Comparison of ENCODE assay signal across 20 cellular contexts in genomic region chr2:134170700-134171099, GRCh38.
"Had no signal": no experiment of that assay in that cellular context is flagged by ENCODE, and none has a peak within 500 bp of the region (broad histone marks: within the 10 kb centered on the region; RNA-seq: fewer than 3 reads in every experiment).

No MANE protein-coding gene starts in this region.

- H3K4me1 ChIP-seq: parathyroid adenoma, uterus had no signal

- H3K27ac ChIP-seq: brain microvascular endothelial cell, colonic mucosa, foreskin keratinocyte, hepatocyte, parathyroid adenoma, suprapubic skin, transverse colon, uterus, VCaP had no signal

- H3K9ac ChIP-seq: parathyroid adenoma had no signal

- H3K4me2 ChIP-seq: hepatocyte had no signal

- H3K4me3 ChIP-seq: colonic mucosa, hepatocyte, lung, suprapubic skin, transverse colon, uterus had no signal

- H3K27me3 ChIP-seq: brain microvascular endothelial cell, colonic mucosa, foreskin keratinocyte, hepatocyte, suprapubic skin, transverse colon, uterus had no signal

- H3K27ac Mint-ChIP-seq: activated CD4-positive, alpha-beta memory T cell treated with anti-CD3 and anti-CD28 coated beads, Interleukin-2, amount 10 ng/mL, durations not matched to agents 7 days and 5 days; endodermal cell; nephron; stimulated activated naive CD8-positive, alpha-beta T cell treated with anti-CD3 and anti-CD28 coated beads, Interleukin-15, amount 100 ng/mL, for 72 hours had no signal

- H3K4me3 Mint-ChIP-seq: activated CD4-positive, alpha-beta memory T cell treated with anti-CD3 and anti-CD28 coated beads, Interleukin-2, amount 10 ng/mL, durations not matched to agents 7 days and 5 days; endodermal cell; nephron; stimulated activated naive CD8-positive, alpha-beta T cell treated with anti-CD3 and anti-CD28 coated beads, Interleukin-15, amount 100 ng/mL, for 72 hours had no signal

- H3K36me3 ChIP-seq: brain microvascular endothelial cell, colonic mucosa, suprapubic skin, transverse colon, uterus had no signal

- H3K9me3 Mint-ChIP-seq: activated CD4-positive, alpha-beta memory T cell treated with anti-CD3 and anti-CD28 coated beads, Interleukin-2, amount 10 ng/mL, durations not matched to agents 7 days and 5 days; endodermal cell; nephron; stimulated activated naive CD8-positive, alpha-beta T cell treated with anti-CD3 and anti-CD28 coated beads, Interleukin-15, amount 100 ng/mL, for 72 hours had no signal

- H3K9me3 ChIP-seq: colonic mucosa, suprapubic skin, transverse colon, uterus had no signal

- H2AFZ ChIP-seq: hepatocyte, parathyroid adenoma had no signal

- H3K27me3 Mint-ChIP-seq: activated CD4-positive, alpha-beta memory T cell treated with anti-CD3 and anti-CD28 coated beads, Interleukin-2, amount 10 ng/mL, durations not matched to agents 7 days and 5 days; stimulated activated naive CD8-positive, alpha-beta T cell treated with anti-CD3 and anti-CD28 coated beads, Interleukin-15, amount 100 ng/mL, for 72 hours had no signal

- DNase-seq: activated CD4-positive, alpha-beta memory T cell treated with anti-CD3 and anti-CD28 coated beads, Interleukin-2, amount 10 ng/mL, durations not matched to agents 7 days and 5 days; activated CD4-positive, alpha-beta T cell treated with anti-CD3 and anti-CD28 coated beads for 1 hour; aorta; brain microvascular endothelial cell; central memory CD4-positive, alpha-beta T cell; colonic mucosa; endodermal cell; foreskin keratinocyte; midbrain; stimulated activated CD4-positive, alpha-beta T cell treated with anti-CD3 and anti-CD28 coated beads, Interleukin-1b, Interleukin-23, amount 100 ng/mL, for 48 hours; stimulated activated CD8-positive, alpha-beta memory T cell treated with anti-CD3 and anti-CD28 coated beads, Interleukin-4, amount 100 ng/mL, for 48 hours; transverse colon; uterus had no signal
